Comparison of ENCODE assay signal across 24 cellular contexts in genomic region chr20:56445540-56445939, GRCh38. TPM values are rescaled to one million over a fixed set of nuclear protein-coding genes. Genes with fewer than 3 reads are reported as not detected.
"Had no signal": no experiment of that assay in that cellular context is flagged by ENCODE, and none has a peak within 500 bp of the region (broad histone marks: within the 10 kb centered on the region; RNA-seq: fewer than 3 reads in every experiment).

No MANE protein-coding gene starts in this region.

- H3K4me3 ChIP-seq: ascending aorta, cardiac muscle cell, coronary artery, gastroesophageal sphincter, hepatocyte, spleen, testis, transverse colon had no signal

- H3K4me2 ChIP-seq: hepatocyte had no signal

- H3K9me3 Mint-ChIP-seq: activated CD4-positive, alpha-beta memory T cell treated with anti-CD3 and anti-CD28 coated beads, Interleukin-2, amount 10 ng/mL, durations not matched to agents 7 days and 5 days; activated naive CD8-positive, alpha-beta T cell treated with anti-CD3 and anti-CD28 coated beads, Interleukin-2, amount 10 ng/mL, durations not matched to agents 7 days and 5 days; activated T-cell treated with anti-CD3 and anti-CD28 coated beads, Interleukin-2, amount 50 U/mL, for 24 hours; brain had no signal

- H3K4me1 ChIP-seq: ascending aorta, testis had no signal

- ATAC-seq: activated CD4-positive, CD25-positive, alpha-beta regulatory T cell treated with anti-CD3 and anti-CD28 coated beads, Interleukin-2, amount 50 U/mL, for 24 hours; gastroesophageal sphincter; left colon; stimulated activated naive CD8-positive, alpha-beta T cell treated with anti-CD3 and anti-CD28 coated beads, Interleukin-15, Interleukin-2, amounts not matched to agents 100 U/mL and 50 U/mL, for 24 hours had no signal

- DNase-seq: activated CD4-positive, alpha-beta memory T cell treated with anti-CD3 and anti-CD28 coated beads, Interleukin-2, amount 10 ng/mL, durations not matched to agents 7 days and 5 days; activated CD4-positive, alpha-beta T cell treated with anti-CD3 and anti-CD28 coated beads for 48 hours; activated naive CD8-positive, alpha-beta T cell treated with anti-CD3 and anti-CD28 coated beads, Interleukin-2, amount 10 ng/mL, durations not matched to agents 7 days and 5 days; activated T-cell treated with anti-CD3 and anti-CD28 coated beads, Interleukin-2, amount 50 U/mL, for 24 hours; kidney; left colon; mammary epithelial cell; posterior cingulate gyrus; right cardiac atrium; spleen; stimulated activated naive CD8-positive, alpha-beta T cell treated with anti-CD3 and anti-CD28 coated beads, Interleukin-15, Interleukin-2, amounts not matched to agents 100 U/mL and 50 U/mL, for 24 hours; T-helper 9 cell; testis; transverse colon had no signal

- FAIRE-seq: endothelial cell of umbilical vein, kidney, TTC549 had no signal

- H3K27ac ChIP-seq: ascending aorta, cardiac muscle cell, coronary artery, gastroesophageal sphincter, hepatocyte, testis, transverse colon, VCaP had no signal

- H3K27me3 ChIP-seq: ascending aorta, cardiac muscle cell, hepatocyte, spleen, testis, transverse colon had no signal

- H3K27me3 Mint-ChIP-seq: activated CD4-positive, alpha-beta memory T cell treated with anti-CD3 and anti-CD28 coated beads, Interleukin-2, amount 10 ng/mL, durations not matched to agents 7 days and 5 days; activated naive CD8-positive, alpha-beta T cell treated with anti-CD3 and anti-CD28 coated beads, Interleukin-2, amount 10 ng/mL, durations not matched to agents 7 days and 5 days; activated T-cell treated with anti-CD3 and anti-CD28 coated beads, Interleukin-2, amount 50 U/mL, for 24 hours had no signal

- H3K9me3 ChIP-seq: ascending aorta, gastroesophageal sphincter, spleen, testis, transverse colon had no signal

- H2AFZ ChIP-seq: hepatocyte had no signal

- H3K36me3 ChIP-seq: ascending aorta, cardiac muscle cell, gastroesophageal sphincter, transverse colon had no signal

- H3K27ac Mint-ChIP-seq: activated CD4-positive, alpha-beta memory T cell treated with anti-CD3 and anti-CD28 coated beads, Interleukin-2, amount 10 ng/mL, durations not matched to agents 7 days and 5 days; activated naive CD8-positive, alpha-beta T cell treated with anti-CD3 and anti-CD28 coated beads, Interleukin-2, amount 10 ng/mL, durations not matched to agents 7 days and 5 days; brain had no signal

- H3K36me3 Mint-ChIP-seq: brain had no signal

- H3K79me2 ChIP-seq: hepatocyte had no signal

- H3K4me3 Mint-ChIP-seq: activated CD4-positive, alpha-beta memory T cell treated with anti-CD3 and anti-CD28 coated beads, Interleukin-2, amount 10 ng/mL, durations not matched to agents 7 days and 5 days; activated naive CD8-positive, alpha-beta T cell treated with anti-CD3 and anti-CD28 coated beads, Interleukin-2, amount 10 ng/mL, durations not matched to agents 7 days and 5 days; activated T-cell treated with anti-CD3 and anti-CD28 coated beads, Interleukin-2, amount 50 U/mL, for 24 hours; brain had no signal

RNA-seq across cellular contexts. Expression of gene CASS4, which starts 33.5 kb away (rescaled TPM):
- total RNA-seq: endothelial cell of umbilical vein had no signal
- polyA plus RNA-seq: cardiac muscle cell, endothelial cell of umbilical vein, hepatocyte, mammary epithelial cell had no signal

RNA-seq across cellular contexts. Expression of gene AURKA, which starts 53.5 kb away (rescaled TPM):
- total RNA-seq: ascending aorta had no signal
